Comparison of ENCODE assay signal across 25 cellular contexts in the genomic region with DNA sequence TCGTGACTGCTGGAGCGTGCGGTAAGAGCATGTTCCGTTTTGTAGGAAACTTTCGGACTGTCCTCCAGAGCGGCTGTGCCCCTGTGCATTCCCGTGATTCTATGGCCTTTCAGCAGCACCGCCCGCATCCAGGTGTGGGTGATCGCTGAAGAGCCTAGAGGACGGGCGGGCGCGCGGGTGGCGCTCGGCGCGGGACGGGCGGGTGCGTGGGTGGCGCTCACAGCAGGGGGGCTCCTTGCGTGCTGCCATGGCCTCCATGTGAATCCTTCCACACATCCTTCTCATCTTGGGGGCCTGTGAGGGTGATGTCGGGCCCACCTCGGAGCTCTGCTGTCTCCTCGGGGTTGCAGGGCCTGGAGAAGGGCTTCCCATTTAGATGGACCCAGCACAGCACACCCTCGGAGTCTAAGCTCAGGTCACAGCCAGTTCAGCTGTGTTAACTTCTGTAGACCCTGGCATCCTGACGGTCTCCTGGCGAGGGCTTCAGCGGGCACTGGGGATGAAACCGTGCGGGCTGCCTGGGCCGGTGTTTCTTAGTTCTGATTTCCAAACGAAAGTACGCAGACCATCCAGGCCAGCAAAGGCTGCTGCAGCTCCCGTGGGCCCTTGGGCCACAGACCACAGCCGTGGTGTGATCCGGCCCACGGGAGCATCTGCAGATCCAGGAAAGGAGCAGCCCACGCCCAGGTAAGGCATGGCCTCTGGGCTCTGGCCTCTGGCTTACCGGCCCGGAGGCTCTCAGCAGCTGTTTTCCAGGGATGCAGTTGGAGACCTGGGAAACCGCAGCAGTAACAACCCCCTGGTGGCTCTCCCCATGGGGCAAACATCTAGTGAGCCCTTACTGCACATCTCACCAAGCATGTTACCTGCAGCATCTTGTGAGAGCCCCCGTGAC.
"Had no signal": no experiment of that assay in that cellular context is flagged by ENCODE, and none has a peak within 500 bp of the region (broad histone marks: within the 10 kb centered on the region; RNA-seq: fewer than 3 reads in every experiment).

No MANE protein-coding gene starts in this region.

- H3K27ac Mint-ChIP-seq: immature natural killer cell; mesothelial cell of epicardium; naive B cell; natural killer cell; progenitor cell of endocrine pancreas; stimulated activated memory B cell treated with anti-CD40 and anti-IgM and Interleukin-4, amounts not matched to agents 10 μg/mL and 1 μg/mL and 100 μg/mL, for 72 hours had no signal

- H3K4me1 Mint-ChIP-seq: immature natural killer cell; naive B cell; natural killer cell; stimulated activated memory B cell treated with anti-CD40 and anti-IgM and Interleukin-4, amounts not matched to agents 10 μg/mL and 1 μg/mL and 100 μg/mL, for 72 hours had no signal

- H3K36me3 Mint-ChIP-seq: immature natural killer cell; natural killer cell; stimulated activated memory B cell treated with anti-CD40 and anti-IgM and Interleukin-4, amounts not matched to agents 10 μg/mL and 1 μg/mL and 100 μg/mL, for 72 hours had no signal

- H3K9me3 Mint-ChIP-seq: immature natural killer cell, natural killer cell had no signal

- DNase-seq: glutamatergic neuron; heart left ventricle; hypothalamus; immature natural killer cell; kidney; left colon; left lung; mesendoderm; naive B cell; natural killer cell; nucleus accumbens; right lobe of liver; stimulated activated CD4-positive, alpha-beta T cell treated with anti-CD3 and anti-CD28 coated beads, Interleukin-12 subunit alpha, Interleukin-12 subunit beta, amount 100 ng/mL, for 4 hours; stimulated activated CD4-positive, alpha-beta T cell treated with anti-CD3 and anti-CD28 coated beads, Interleukin-2, amount 100 ng/mL, for 48 hours; stimulated activated CD4-positive, alpha-beta T cell treated with anti-CD3 and anti-CD28 coated beads, Interleukin-4, amount 100 ng/mL, for 4 hours; stimulated activated CD8-positive, alpha-beta memory T cell treated with anti-CD3 and anti-CD28 coated beads, Interleukin-4, amount 100 ng/mL, for 48 hours; stimulated activated naive CD4-positive, alpha-beta T cell treated with Interleukin-2 at 50 U/mL for 16 hours; stomach; testis; thyroid gland; transverse colon; upper lobe of left lung had no signal

- H3K4me3 Mint-ChIP-seq: immature natural killer cell; mesothelial cell of epicardium; naive B cell; natural killer cell; stimulated activated memory B cell treated with anti-CD40 and anti-IgM and Interleukin-4, amounts not matched to agents 10 μg/mL and 1 μg/mL and 100 μg/mL, for 72 hours had no signal

- ATAC-seq: heart left ventricle; left colon; left lung; natural killer cell; right lobe of liver; stimulated activated memory B cell treated with anti-CD40 and anti-IgM and Interleukin-4, amounts not matched to agents 10 μg/mL and 1 μg/mL and 100 μg/mL, for 72 hours had no signal
